In genomic region chr3:32419766-32420137, GRCh38 we compare ENCODE assay signal across 1 cellular context.
TF ChIP-seq lines count a peak whose summit lies in the region.

No MANE protein-coding gene starts in this region.

TF ChIP-seq in IMR-90, 13 proteins besides CTCF, POLR2A, EP300 and RAD21 (continued from another document):
- no peak for TF ChIP-seq NFE2L2 (IDR thresholded peaks at IDR 0.05; ENCODE audit: low read depth, low read length)
- TF ChIP-seq BHLHE40 (IDR thresholded peaks at IDR 0.05; ENCODE audit: low read depth, low read length): no peak
- no peak for TF ChIP-seq FOS (IDR thresholded peaks at IDR 0.05; ENCODE audit: low read depth, low read length)
- TF ChIP-seq SMC3 (IDR thresholded peaks at IDR 0.05; ENCODE audit: low read depth, low read length): no peak
- TF ChIP-seq MXI1 (IDR thresholded peaks at IDR 0.05; ENCODE audit: borderline replicate concordance, low read depth, low read length): no peak
